Comparison of ENCODE assay signal across 28 cellular contexts in genomic region chr13:98109226-98109625, GRCh38.
"Had no signal": no experiment of that assay in that cellular context is flagged by ENCODE, and none has a peak within 500 bp of the region (broad histone marks: within the 10 kb centered on the region; RNA-seq: fewer than 3 reads in every experiment).

No MANE protein-coding gene starts in this region.

- DNase-seq: naive thymus-derived CD4-positive, alpha-beta T cell; natural killer cell; nucleus accumbens; pancreas; psoas muscle; right cardiac atrium; spleen; stimulated activated CD4-positive, alpha-beta T cell treated with anti-CD3 and anti-CD28 coated beads, Interleukin-12 subunit alpha, Interleukin-12 subunit beta, amount 100 ng/mL, for 4 hours; stimulated activated CD4-positive, alpha-beta T cell treated with anti-CD3 and anti-CD28 coated beads, Interleukin-1b, Interleukin-23, amount 100 ng/mL, for 48 hours; stimulated activated CD4-positive, alpha-beta T cell treated with anti-CD3 and anti-CD28 coated beads, Interleukin-4, amount 100 ng/mL, for 1 hour; stimulated activated CD4-positive, alpha-beta T cell treated with anti-CD3 and anti-CD28 coated beads, Interleukin-4, amount 100 ng/mL, for 4 hours; stimulated activated CD8-positive, alpha-beta memory T cell treated with anti-CD3 and anti-CD28 coated beads, Interleukin-4, amount 100 ng/mL, for 48 hours; stimulated activated naive CD4-positive, alpha-beta T cell; stimulated activated naive CD8-positive, alpha-beta T cell treated with anti-CD3 and anti-CD28 coated beads, Interleukin-15, amount 100 ng/mL, for 72 hours; stimulated activated naive CD8-positive, alpha-beta T cell treated with anti-CD3 and anti-CD28 coated beads, Interleukin-15, Interleukin-2, amounts not matched to agents 100 U/mL and 50 U/mL, for 24 hours; substantia nigra; testis; transverse colon; upper lobe of right lung; uterus had no signal

- H3K27ac ChIP-seq: neutrophil, pancreas, psoas muscle, skin epidermis, spleen, suprapubic skin, testis, transverse colon, upper lobe of right lung, uterus had no signal

- H3K27ac Mint-ChIP-seq: naive thymus-derived CD4-positive, alpha-beta T cell; natural killer cell; stimulated activated memory B cell treated with anti-CD40 and anti-IgM and Interleukin-4, amounts not matched to agents 10 μg/mL and 1 μg/mL and 100 μg/mL, for 72 hours; type B pancreatic cell had no signal

- H3K27me3 Mint-ChIP-seq: type B pancreatic cell had no signal

- ATAC-seq: naive thymus-derived CD4-positive, alpha-beta T cell; natural killer cell; pancreas; psoas muscle; right cardiac atrium; sciatic nerve; stimulated activated memory B cell treated with anti-CD40 and anti-IgM and Interleukin-4, amounts not matched to agents 10 μg/mL and 1 μg/mL and 100 μg/mL, for 72 hours; stimulated activated naive CD8-positive, alpha-beta T cell treated with anti-CD3 and anti-CD28 coated beads, Interleukin-15, amount 100 ng/mL, for 72 hours; stimulated activated naive CD8-positive, alpha-beta T cell treated with anti-CD3 and anti-CD28 coated beads, Interleukin-15, Interleukin-2, amounts not matched to agents 100 U/mL and 50 U/mL, for 24 hours; upper lobe of right lung had no signal

- H3K9me3 Mint-ChIP-seq: natural killer cell had no signal

- H3K4me3 ChIP-seq: pancreas, psoas muscle, skin epidermis, smooth muscle cell, spleen, suprapubic skin, testis, transverse colon, upper lobe of right lung, uterus had no signal

- H3K9me3 ChIP-seq: neutrophil, pancreas, psoas muscle, suprapubic skin, testis, transverse colon, upper lobe of right lung, uterus had no signal

- H3K4me1 Mint-ChIP-seq: naive thymus-derived CD4-positive, alpha-beta T cell; natural killer cell; stimulated activated memory B cell treated with anti-CD40 and anti-IgM and Interleukin-4, amounts not matched to agents 10 μg/mL and 1 μg/mL and 100 μg/mL, for 72 hours; stimulated activated naive CD8-positive, alpha-beta T cell treated with anti-CD3 and anti-CD28 coated beads, Interleukin-15, amount 100 ng/mL, for 72 hours had no signal

- H3K36me3 ChIP-seq: neutrophil, pancreas, spleen, suprapubic skin, transverse colon, upper lobe of right lung, uterus had no signal

- H3K27me3 ChIP-seq: neutrophil, pancreas, spleen, suprapubic skin, testis, transverse colon, upper lobe of right lung, uterus had no signal

- H3K36me3 Mint-ChIP-seq: naive thymus-derived CD4-positive, alpha-beta T cell; natural killer cell; stimulated activated memory B cell treated with anti-CD40 and anti-IgM and Interleukin-4, amounts not matched to agents 10 μg/mL and 1 μg/mL and 100 μg/mL, for 72 hours; type B pancreatic cell had no signal

- H3K4me3 Mint-ChIP-seq: naive thymus-derived CD4-positive, alpha-beta T cell; natural killer cell; nephron; stimulated activated memory B cell treated with anti-CD40 and anti-IgM and Interleukin-4, amounts not matched to agents 10 μg/mL and 1 μg/mL and 100 μg/mL, for 72 hours; stimulated activated naive CD8-positive, alpha-beta T cell treated with anti-CD3 and anti-CD28 coated beads, Interleukin-15, amount 100 ng/mL, for 72 hours; type B pancreatic cell had no signal

- H3K4me1 ChIP-seq: pancreas, psoas muscle, spleen, suprapubic skin, testis, transverse colon, upper lobe of right lung, uterus had no signal

- H3K4me2 ChIP-seq: smooth muscle cell had no signal
